ENCODE assay signal across 22 cellular contexts in genomic region chr3:126555795-126556636, GRCh38. TPM values are rescaled to one million over a fixed set of nuclear protein-coding genes. Genes with fewer than 3 reads are reported as not detected.
DNase-seq lines count a peak whose midpoint lies in the region; ATAC-seq and TF ChIP-seq lines count a peak whose summit lies in the region.
"Had no signal": no experiment of that assay in that cellular context is flagged by ENCODE, and none has a peak within 500 bp of the region (broad histone marks: within the 10 kb centered on the region; RNA-seq: fewer than 3 reads in every experiment).

No MANE protein-coding gene starts in this region.

- TF ChIP-seq CTCF in esophagus muscularis mucosa (IDR thresholded peaks at IDR 0.05) (no peak), osteocyte (IDR thresholded peaks at IDR 0.05) (no peak), vagina (IDR thresholded peaks at IDR 0.05) (no peak)

- no peaks in the 10 kb centered on the region for H3K36me3 Mint-ChIP-seq in osteocyte (ENCODE audit: unreplicated experiment)
- H3K36me3 Mint-ChIP-seq: CD8-positive, alpha-beta T cell; immature natural killer cell had no signal

- H3K27ac ChIP-seq in esophagus muscularis mucosa (replicated peaks in 1 of 4) (no peak overlapping the region), vagina (no peak overlapping the region)
- H3K27ac ChIP-seq: SK-N-MC had no signal

- intact Hi-C loops in left cardiac atrium (cut with DNase I), result no loop called here
- intact Hi-C loops in cardiac septum (cut with DNase I), result no loop called here
- intact Hi-C loops in esophagus muscularis mucosa (cut with DNase I), result no loop called here
- intact Hi-C loops in vagina (cut with DNase I), result no loop called here

- TF ChIP-seq POLR2A in esophagus muscularis mucosa (IDR thresholded peaks at IDR 0.05; ENCODE audit: low read depth) (no peak), vagina (IDR thresholded peaks at IDR 0.05) (no peak)

- DNase-seq in left cardiac atrium (peak; percentile 5), cardiac septum (ENCODE audit: low spot score) (no peak), esophagus muscularis mucosa (ENCODE audit: extremely low spot score) (peak; percentile 78), osteocyte (ENCODE audit: extremely low spot score, unreplicated experiment) (peak; percentile 76), vagina (ENCODE audit: extremely low spot score in 2 of 2) (peak; percentile 76 to 84), NCI-H2081 (lab: John Stamatoyannopoulos, UW) (no peak)
- DNase-seq: activated B cell treated with CpG ODN at 0.5 μM for 24 hours; activated naive CD4-positive, alpha-beta T cell treated with Interleukin-2 at 50 U/mL for 16 hours; DMS79 treated with DMSO at 0.1 percent for 48 hours; immature natural killer cell; NCI-H1694 treated with DMSO at 0.1 percent for 48 hours; NK-92 treated with Interleukin-12 subunit alpha and Interleukin-12 subunit beta, amount 100 ng/mL, for 24 hours; stimulated activated CD4-positive, alpha-beta T cell treated with anti-CD3 and anti-CD28 coated beads, Interleukin-4, amount 100 ng/mL, for 4 hours; substantia nigra had no signal

- TF ChIP-seq EP300 in esophagus muscularis mucosa (IDR thresholded peaks at IDR 0.05), result no peak

- H3K9me3 ChIP-seq in esophagus muscularis mucosa (no peaks in the 10 kb centered on the region), vagina (no peaks in the 10 kb centered on the region)

- no peaks in the 10 kb centered on the region for H3K9me3 Mint-ChIP-seq in osteocyte (ENCODE audit: unreplicated experiment)
- H3K9me3 Mint-ChIP-seq: activated B cell treated with CpG ODN at 0.5 μM for 24 hours; CD8-positive, alpha-beta T cell; immature natural killer cell had no signal

- H3K4me3 Mint-ChIP-seq in osteocyte (ENCODE audit: unreplicated experiment), result no peak overlapping the region
- H3K4me3 Mint-ChIP-seq: activated B cell treated with CpG ODN at 0.5 μM for 24 hours; CD8-positive, alpha-beta T cell; immature natural killer cell had no signal

- H3K27me3 ChIP-seq in esophagus muscularis mucosa, result peaks cover 0 to 10% (median under 1%) of the 10 kb centered on the region in 4 donors
- no peaks in the 10 kb centered on the region for H3K27me3 ChIP-seq in vagina

- H3K4me3 ChIP-seq in esophagus muscularis mucosa (no peak overlapping the region), vagina (no peak overlapping the region)
- H3K4me3 ChIP-seq: K562, SK-N-MC had no signal

- H3K27me3 Mint-ChIP-seq in osteocyte (ENCODE audit: unreplicated experiment), result peaks cover 15% of the 10 kb centered on the region

- no peaks in the 10 kb centered on the region for H3K4me1 ChIP-seq in esophagus muscularis mucosa
- H3K4me1 ChIP-seq in vagina, result no peaks in the 10 kb centered on the region

- H3K36me3 ChIP-seq in esophagus muscularis mucosa (no peaks in the 10 kb centered on the region), vagina (no peaks in the 10 kb centered on the region)

- 85% methylated on average over 10 of the region's 10 CpGs for WGBS in esophagus muscularis mucosa

- ATAC-seq in left cardiac atrium (no peak), GM19351 (IDR thresholded peaks at IDR 0.05; ENCODE audit: unreplicated experiment) (no peak)
- no peak for ATAC-seq in activated CD4-positive, CD25-positive, alpha-beta regulatory T cell treated with anti-CD3 and anti-CD28 coated beads, Interleukin-2, amount 50 U/mL, for 24 hours
- ATAC-seq: CD8-positive, alpha-beta T cell had no signal

- H3K27ac Mint-ChIP-seq in osteocyte (ENCODE audit: unreplicated experiment), result no peak overlapping the region
- H3K27ac Mint-ChIP-seq: activated B cell treated with CpG ODN at 0.5 μM for 24 hours; CD8-positive, alpha-beta T cell; immature natural killer cell had no signal

- peaks cover 4% of the 10 kb centered on the region for H3K4me1 Mint-ChIP-seq in osteocyte (ENCODE audit: unreplicated experiment)
- H3K4me1 Mint-ChIP-seq: activated B cell treated with CpG ODN at 0.5 μM for 24 hours, immature natural killer cell had no signal

RNA-seq across cellular contexts. Expression of gene C3orf22, which starts 2.7 kb away (rescaled TPM):
- total RNA-seq in left cardiac atrium, result not detected
- total RNA-seq in cardiac septum, result not detected
- not detected for total RNA-seq in esophagus muscularis mucosa
- not detected in 2 replicates for total RNA-seq in osteocyte
- total RNA-seq in vagina, result not detected
- total RNA-seq: activated B cell treated with CpG ODN at 0.5 μM for 24 hours; astrocyte; CD8-positive, alpha-beta T cell; K562; lung microvascular endothelial cell; T-helper 2 cell treated with Interferon-gamma antibody and Interleukin-4, amounts not matched to agents 100 ng/mL and 5 ng/mL, for 36 hours had no signal

RNA-seq across cellular contexts. Expression of gene CHST13, which starts 32.1 kb away (rescaled TPM):
- total RNA-seq in left cardiac atrium (under 1 TPM; 0.60 to 0.74 TPM), cardiac septum (0.16 TPM), esophagus muscularis mucosa (under 1 TPM; 0.19 to 0.69 (median 0.37) TPM), osteocyte (not detected in 2 replicates), vagina (4.2 TPM)
- total RNA-seq: activated B cell treated with CpG ODN at 0.5 μM for 24 hours; astrocyte; CD8-positive, alpha-beta T cell; K562; lung microvascular endothelial cell; T-helper 2 cell treated with Interferon-gamma antibody and Interleukin-4, amounts not matched to agents 100 ng/mL and 5 ng/mL, for 36 hours had no signal

RNA-seq across cellular contexts. Expression of gene UROC1, which starts 38.4 kb away (rescaled TPM):
- total RNA-seq in left cardiac atrium (not detected), cardiac septum (not detected), esophagus muscularis mucosa (not detected), osteocyte (not detected in 2 replicates), vagina (not detected)
- total RNA-seq: activated B cell treated with CpG ODN at 0.5 μM for 24 hours; astrocyte; CD8-positive, alpha-beta T cell; K562; lung microvascular endothelial cell; T-helper 2 cell treated with Interferon-gamma antibody and Interleukin-4, amounts not matched to agents 100 ng/mL and 5 ng/mL, for 36 hours had no signal

Comparison
In these comparisons a context has a peak if more than half of its experiments do, and no peak if none do; other contexts are left out.
1. DNase-seq: peak in left cardiac atrium (single experiment), esophagus muscularis mucosa (single experiment), osteocyte (single experiment) and vagina (2 of 2); none in cardiac septum (single experiment) and NCI-H2081 (0 of 2).